ENCODE assay signal across 8 cellular contexts in genomic region chr2:127479219-127479825, GRCh38. TPM values are rescaled to one million over a fixed set of nuclear protein-coding genes. Genes with fewer than 3 reads are reported as not detected.
DNase-seq lines count a peak whose midpoint lies in the region; ATAC-seq, FAIRE-seq and TF ChIP-seq lines count a peak whose summit lies in the region.

No MANE protein-coding gene starts in this region.

- no peaks in the 10 kb centered on the region for H3K27me3 ChIP-seq in Karpas-422 (ENCODE audit: low read length)
- no peaks in the 10 kb centered on the region for H3K27me3 ChIP-seq in Peyer's patch

- intact Hi-C loops in mucosa of descending colon (cut with DNase I, micrococcal nuclease): loop anchor here (5.0 to 10.0 kb wide), 3 partner anchors 145 to 282 kb away; no protein-coding TSS in a partner anchor

- FAIRE-seq in endometrium (lab: Jason Lieb, UNC): peak; percentile 81

- no peaks in the 10 kb centered on the region for H3K9me2 ChIP-seq in Karpas-422 (replicated peaks; ENCODE audit: insufficient read depth, low read length)

- TF ChIP-seq CTCF in Peyer's patch (IDR thresholded peaks at IDR 0.05) (peak in 5 of 6 experiments; percentile 38 to 87 (median 84)), mucosa of descending colon (IDR thresholded peaks at IDR 0.05) (no peak)

- H3K4me1 ChIP-seq in Karpas-422 (ENCODE audit: low read length): no peaks in the 10 kb centered on the region
- no peaks in the 10 kb centered on the region for H3K4me1 ChIP-seq in Peyer's patch
- H3K4me1 ChIP-seq in mucosa of descending colon (ENCODE audit: low read depth): peaks cover 9% of the 10 kb centered on the region

- DNase-seq in DMS 273 (lab: John Stamatoyannopoulos, UW; ENCODE audit: unreplicated experiment): peak; percentile 80
- DNase-seq in DMS 273 treated with DMSO at 0.1 percent for 48 hours (lab: John Stamatoyannopoulos, UW): no peak
- peak; percentile 82 for DNase-seq in Karpas-422
- DNase-seq in Peyer's patch: no peak
- DNase-seq in mucosa of descending colon: no peak
- no peak for DNase-seq in activated CD4-positive, alpha-beta T cell treated with anti-CD3 and anti-CD28 coated beads for 48 hours

- H3K27ac ChIP-seq in Karpas-422 (ENCODE audit: low read length): no peak overlapping the region
- no peak overlapping the region for H3K27ac ChIP-seq in Peyer's patch

- 0 out of 2 replicates have a peak, but pooled peaks cover 6% of the 10 kb centered on the region for H4K20me1 ChIP-seq in Karpas-422 (ENCODE audit: insufficient read depth, low read depth, low read length)

- no peak overlapping the region for H3K4me2 ChIP-seq in Karpas-422 (ENCODE audit: low read depth, low read length, poor library complexity, severe bottlenecking)

- peaks cover 28% of the 10 kb centered on the region for H3K36me3 ChIP-seq in Karpas-422 (ENCODE audit: insufficient read depth, low read length)
- H3K36me3 ChIP-seq in Peyer's patch: peaks cover 0 to 39% (median 0%) of the 10 kb centered on the region in 3 donors
- peaks cover 8% of the 10 kb centered on the region for H3K36me3 ChIP-seq in mucosa of descending colon (ENCODE audit: low read depth)

- H2AFZ ChIP-seq in Karpas-422 (ENCODE audit: low read length): no peak overlapping the region

- H3K79me2 ChIP-seq in Karpas-422 (ENCODE audit: low read length): 0 out of 2 replicates have a peak, but pooled peaks cover 10% of the 10 kb centered on the region

- H3K4me3 ChIP-seq in Karpas-422 (ENCODE audit: low read length) (no peak overlapping the region), Peyer's patch (no peak overlapping the region), mucosa of descending colon (no peak overlapping the region)

- peak; percentile 73 for ATAC-seq in mucosa of descending colon
- ATAC-seq in HG03097 (IDR thresholded peaks at IDR 0.05; ENCODE audit: low FRiP score, unreplicated experiment): no peak

- no peak overlapping the region for H3K9ac ChIP-seq in Karpas-422 (ENCODE audit: low read length)

- no peak for TF ChIP-seq POLR2A in Peyer's patch (IDR thresholded peaks at IDR 0.05)

- H3K9me3 ChIP-seq in Karpas-422 (ENCODE audit: low read length): peaks cover 12% of the 10 kb centered on the region
- H3K9me3 ChIP-seq in Peyer's patch: no peaks in the 10 kb centered on the region
- H3K9me3 ChIP-seq in mucosa of descending colon: peaks cover 2% of the 10 kb centered on the region

RNA-seq across cellular contexts. Expression of gene IWS1, which starts 47.0 kb away (rescaled TPM):
- total RNA-seq in Karpas-422 (2014; rRNA removed; shearing (Covaris generic); ENCODE audit: low replicate concordance): 22.7 and 38.3 TPM in 2 replicates
- total RNA-seq in Peyer's patch: 100 to 1,000 TPM in 1 of 4 donors, 10 to 100 TPM in 3; 39.6 to 189 (median 54.6) TPM
- total RNA-seq in mucosa of descending colon: 10 to 100 TPM; 32.3 to 38.4 (median 33.2) TPM

RNA-seq across cellular contexts. Expression of gene MYO7B, which starts 56.2 kb away (rescaled TPM):
- total RNA-seq in Karpas-422 (2014; rRNA removed; shearing (Covaris generic); ENCODE audit: low replicate concordance): 0.94 and 3.0 TPM in 2 replicates
- total RNA-seq in Peyer's patch (1,000 to 10,000 TPM in 1 of 4 donors, 100 to 1,000 TPM in 3; 214 to 1,039 (median 594) TPM), mucosa of descending colon (100 to 1,000 TPM; 118 to 305 (median 199) TPM)

Comparison
In these comparisons a context has a peak if more than half of its experiments do, and no peak if none do; other contexts are left out.
1. DNase-seq: peak in DMS 273 (single experiment) and Karpas-422 (single experiment); none in DMS 273 treated with DMSO at 0.1 percent for 48 hours (single experiment), Peyer's patch (0 of 3), mucosa of descending colon (0 of 3) and activated CD4-positive, alpha-beta T cell treated with anti-CD3 and anti-CD28 coated beads for 48 hours (single experiment).
2. RNA of gene MYO7B, which starts 56.2 kb away (total RNA-seq): 214 to 1,039 TPM in Peyer's patch and 118 to 305 TPM in mucosa of descending colon; 0.94 to 3.0 TPM in Karpas-422; every median in the first group is over 10 times any median in the second.